8 cellular contexts compared by ENCODE assay signal in the genomic region with DNA sequence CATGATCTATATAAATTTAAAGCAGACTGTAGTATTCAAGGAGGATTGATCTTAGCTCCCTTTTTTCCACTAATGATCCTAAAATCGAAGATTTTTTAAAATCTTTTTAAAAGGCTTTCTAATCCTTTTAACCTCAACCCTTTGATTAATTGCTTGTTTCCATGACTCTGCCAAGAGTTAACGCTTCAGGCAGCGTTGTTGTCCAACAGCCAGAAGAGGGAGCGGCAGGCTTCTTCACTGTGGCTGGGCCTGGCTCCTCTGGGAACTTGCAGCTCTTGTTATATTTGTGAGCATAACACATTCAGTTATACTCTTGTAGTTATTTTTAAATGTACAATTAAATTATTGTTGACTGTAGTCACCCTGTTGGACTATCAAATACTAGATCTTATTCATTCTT. TPM values are rescaled to one million over a fixed set of nuclear protein-coding genes. Genes with fewer than 3 reads are reported as not detected.
DNase-seq lines count a peak whose midpoint lies in the region; ATAC-seq and TF ChIP-seq lines count a peak whose summit lies in the region.

No MANE protein-coding gene starts in this region.

- H3K4me1 ChIP-seq in adrenal gland (replicated peaks in 1 of 2) (peaks cover 3 to 15% of the 10 kb centered on the region in 2 donors), rectal smooth muscle tissue (ENCODE audit: control insufficient read depth, insufficient read depth, low read length) (peaks cover 3% of the 10 kb centered on the region)

- DNase-seq in NCI-H345 (lab: John Stamatoyannopoulos, UW) = peak; percentile 0
- DNase-seq in NCI-H345 treated with DMSO at 0.1 percent for 48 hours (lab: John Stamatoyannopoulos, UW; ENCODE audit: unreplicated experiment) = no peak
- DNase-seq in adrenal gland = peak; percentile 81 to 96 (median 89)
- peak; percentile 76 for DNase-seq in left ventricle myocardium superior
- no peak for DNase-seq in NCI-H774 (lab: John Stamatoyannopoulos, UW)

- intact Hi-C loops in adrenal gland (cut with DNase I) = loop anchor here in 1 of 2 donors (10.0 kb wide), 1 partner anchor 64 kb away; the partner anchor contains the start of gene TPST1
- intact Hi-C loops in left ventricle myocardium superior (cut with micrococcal nuclease) = no loop called here

- no peaks in the 10 kb centered on the region for H3K9me3 ChIP-seq in adrenal gland (replicated peaks in 1 of 3)

- no peak overlapping the region for H3K4me3 ChIP-seq in adrenal gland
- H3K4me3 ChIP-seq in rectal smooth muscle tissue (ENCODE audit: low read length) = no peak overlapping the region

- no peak for TF ChIP-seq POLR2A in adrenal gland (IDR thresholded peaks at IDR 0.05)

- no peaks in the 10 kb centered on the region for H3K27me3 ChIP-seq in adrenal gland
- H3K27me3 ChIP-seq in rectal smooth muscle tissue (ENCODE audit: control insufficient read depth, insufficient read depth, low read length) = no peaks in the 10 kb centered on the region

- TF ChIP-seq CTCF in adrenal gland (IDR thresholded peaks at IDR 0.05) = peak; percentile 53 to 79 (median 73)

- peak; percentile 60 for ATAC-seq in left ventricle myocardium superior
- ATAC-seq in HG02642 (IDR thresholded peaks at IDR 0.05; ENCODE audit: poor library complexity, unreplicated experiment) = no peak
- no peak for ATAC-seq in GM21423 (IDR thresholded peaks at IDR 0.05; ENCODE audit: unreplicated experiment)

- WGBS in adrenal gland, 4 donors = 10 to 17% (median 15%) methylated on average over 4 of the region's 4 CpGs

- H3K9ac ChIP-seq in rectal smooth muscle tissue (ENCODE audit: low read length) = no peak overlapping the region

- H3K27ac ChIP-seq in adrenal gland (peak overlapping the region; percentile 54 to 84 (median 73)), rectal smooth muscle tissue (ENCODE audit: low read depth, low read length) (peak overlapping the region; percentile 26)

- peaks cover 0 to 30% of the 10 kb centered on the region in 2 donors for H3K36me3 ChIP-seq in adrenal gland (replicated peaks in 1 of 2)
- peaks cover 11% of the 10 kb centered on the region for H3K36me3 ChIP-seq in rectal smooth muscle tissue (ENCODE audit: control insufficient read depth, insufficient read depth, low read length)

RNA-seq across cellular contexts. Expression of gene CRCP, which starts 26.3 kb away (rescaled TPM):
- total RNA-seq in adrenal gland (10 to 100 TPM; 28.9 to 53.3 (median 41.4) TPM), left ventricle myocardium superior (22.5 TPM)
- 10 to 100 TPM; 14.5 to 46.7 (median 21.6) TPM for polyA plus RNA-seq in adrenal gland

Comparison
In these comparisons a context has a peak if more than half of its experiments do, and no peak if none do; other contexts are left out.
1. DNase-seq: peak in NCI-H345 (single experiment), adrenal gland (7 of 7) and left ventricle myocardium superior (single experiment); none in NCI-H345 treated with DMSO at 0.1 percent for 48 hours (single experiment) and NCI-H774 (single experiment).